ENCODE assay signal across 8 cellular contexts in the genomic region with DNA sequence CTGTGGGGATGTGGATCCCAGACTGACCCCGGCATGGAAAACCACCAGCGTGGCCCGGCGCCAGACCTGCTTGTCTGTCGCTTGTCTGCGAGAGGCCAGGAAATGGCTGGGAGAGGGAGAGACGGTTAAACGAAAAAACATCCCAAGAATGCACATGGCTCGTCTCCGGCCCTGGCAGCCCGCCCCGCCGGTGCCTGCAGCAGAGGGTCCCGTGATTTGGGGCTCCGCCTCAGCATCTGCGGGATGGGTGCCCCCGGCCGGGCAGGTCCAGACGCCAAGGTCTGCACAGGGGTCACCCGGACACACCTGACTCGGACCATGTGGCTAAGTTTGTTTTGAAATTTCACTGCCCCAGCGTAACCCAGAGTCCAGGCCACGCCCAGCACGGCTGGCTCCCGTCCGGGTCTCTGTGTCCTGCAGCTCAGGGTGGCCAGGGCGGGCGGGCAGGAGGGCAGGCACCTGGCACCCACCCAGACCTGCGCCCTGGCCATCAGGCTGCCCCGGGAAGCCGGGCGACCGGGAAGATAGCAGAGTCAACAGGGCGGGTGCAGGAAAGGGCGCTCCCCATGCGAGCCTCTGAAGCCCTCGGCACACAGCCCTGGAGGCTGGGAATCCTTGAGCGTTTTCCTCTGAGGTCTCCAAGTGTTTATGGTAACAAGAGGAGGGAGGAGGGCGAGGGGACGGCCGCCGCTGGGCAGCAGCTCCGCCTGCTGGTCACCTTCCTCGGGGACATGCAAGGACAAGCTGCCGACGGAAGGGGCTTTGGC.
A peak's percentile ranks its signal among the peaks of the same experiment; 100 is the strongest.
DNase-seq lines count a peak whose midpoint lies in the region; ATAC-seq and TF ChIP-seq lines count a peak whose summit lies in the region.

No MANE protein-coding gene starts in this region.

- TF ChIP-seq CTCF in Panc1 (IDR thresholded peaks at IDR 0.05) (peak; percentile 94), esophagus squamous epithelium (IDR thresholded peaks at IDR 0.05) (peak; percentile 80 to 90 (median 88))

- 0 out of 2 replicates have a peak, but pooled peaks cover 2% of the 10 kb centered on the region for H3K9me3 ChIP-seq in Panc1 (ENCODE audit: control insufficient read depth, insufficient read depth, low read depth, low read length)
- peaks cover 0 to 17% (median 5%) of the 10 kb centered on the region in 3 donors for H3K9me3 ChIP-seq in esophagus squamous epithelium
- H3K9me3 ChIP-seq in mucosa of stomach (ENCODE audit: control insufficient read depth, low read length) = no peaks in the 10 kb centered on the region

- peak overlapping the region; percentile 40 to 49 for H3K4me3 ChIP-seq in Panc1 (ENCODE audit: low read depth in 2 of 2, low read length in 2 of 2)
- H3K4me3 ChIP-seq in esophagus squamous epithelium = peak overlapping the region; percentile 16 to 70 (median 48)
- peak overlapping the region; percentile 25 for H3K4me3 ChIP-seq in mucosa of stomach (ENCODE audit: low read length)

- H3K36me3 ChIP-seq in Panc1 (ENCODE audit: control insufficient read depth, insufficient read depth, low read length) (no peaks in the 10 kb centered on the region), esophagus squamous epithelium (no peaks in the 10 kb centered on the region), mucosa of stomach (ENCODE audit: control insufficient read depth, insufficient read depth, low read length) (no peaks in the 10 kb centered on the region)

- H3K27me3 ChIP-seq in Panc1 (ENCODE audit: control insufficient read depth, insufficient read depth, low read length) (no peaks in the 10 kb centered on the region), esophagus squamous epithelium (no peaks in the 10 kb centered on the region), mucosa of stomach (ENCODE audit: control insufficient read depth, insufficient read depth, low read length) (peaks cover 4% of the 10 kb centered on the region)

- no peak for TF ChIP-seq POLR2A in esophagus squamous epithelium (IDR thresholded peaks at IDR 0.05)

- in situ Hi-C loops in Panc1 (cut with HindIII; ENCODE audit: low pct_unique_long_range_greater_than_20kb, low sequenced_read_pairs) = no loop called here

- peak overlapping the region; percentile 62 for H3K9ac ChIP-seq in mucosa of stomach (ENCODE audit: low read length)

- 0 to 8% methylated on average over 15 to 18 of the region's 46 CpGs for WGBS in esophagus squamous epithelium, 2 donors

- peak; percentile 96 for ATAC-seq in Panc1

- POLR2A ChIA-PET in Panc1 (lab: Charles Lee) = interaction anchor here (0.6 to 1.0 kb wide), 3 partner anchors 20 to 103 kb away, joined by 4 read pairs; partner anchors contain the start of gene GADD45B

- CTCF ChIA-PET in Panc1 (lab: Charles Lee) = interaction anchor here (0.5 to 1.5 kb wide), 19 partner anchors 8 to 251 kb away, joined by 3 to 7 read pairs (median 3); partner anchors contain the start of genes GADD45B and LSM7

- H3K4me1 ChIP-seq in Panc1 (ENCODE audit: control insufficient read depth, insufficient read depth, low read length) (peaks cover 21% of the 10 kb centered on the region), esophagus squamous epithelium (peaks cover 27 to 50% (median 32%) of the 10 kb centered on the region in 3 donors), mucosa of stomach (ENCODE audit: control insufficient read depth, insufficient read depth, low read length) (peaks cover 33% of the 10 kb centered on the region)

- intact Hi-C loops in Panc1 (cut with micrococcal nuclease; ENCODE audit: unreplicated experiment) (no loop called here), esophagus squamous epithelium (cut with DNase I) (no loop called here)

- BruUV-seq in Panc1 (replicated peaks; lab: Mats Ljungman, UMichigan) = no TSS peak

- peak; percentile 92 for DNase-seq in AG08396 (ENCODE audit: low spot score)
- peak; percentile 85 for DNase-seq in HCEC 1CT
- peak; percentile 68 for DNase-seq in Panc1 (ENCODE audit: low read depth, low spot score)
- peak; percentile 30 to 47 for DNase-seq in activated T-helper 1 cell treated with anti-CD3 and anti-CD28 coated beads, Interleukin-2, amount 50 U/mL, for 16 hours (ENCODE audit: low read depth in 1 of 2, low spot score in 1 of 2)
- DNase-seq in esophagus squamous epithelium (lab: John Stamatoyannopoulos, UW) = no peak
- peak; percentile 74 for DNase-seq in stimulated activated CD8-positive, alpha-beta memory T cell treated with anti-CD3 and anti-CD28 coated beads, Interleukin-4, amount 100 ng/mL, for 48 hours
- DNase-seq in SIG-M5 treated with dmso at 0.1 percent for 504 hours (lab: John Stamatoyannopoulos, UW; ENCODE audit: unreplicated experiment) = no peak

- H3K27ac ChIP-seq in Panc1 (ENCODE audit: low read length) (peak overlapping the region; percentile 95), esophagus squamous epithelium (peak overlapping the region; percentile 68 to 87 (median 82))

Comparison
In these comparisons a context has a peak if more than half of its experiments do, and no peak if none do; other contexts are left out.
1. DNase-seq: peak in AG08396 (single experiment), HCEC 1CT (single experiment), Panc1 (single experiment), activated T-helper 1 cell treated with anti-CD3 and anti-CD28 coated beads, Interleukin-2, amount 50 U/mL, for 16 hours (2 of 2) and stimulated activated CD8-positive, alpha-beta memory T cell treated with anti-CD3 and anti-CD28 coated beads, Interleukin-4, amount 100 ng/mL, for 48 hours (single experiment); none in esophagus squamous epithelium (single experiment) and SIG-M5 treated with dmso at 0.1 percent for 504 hours (single experiment).
2. Peak in every context shown above with its lines, with median percentiles within 50 percentile points of each other: H3K4me3 ChIP-seq.